In the genomic region with DNA sequence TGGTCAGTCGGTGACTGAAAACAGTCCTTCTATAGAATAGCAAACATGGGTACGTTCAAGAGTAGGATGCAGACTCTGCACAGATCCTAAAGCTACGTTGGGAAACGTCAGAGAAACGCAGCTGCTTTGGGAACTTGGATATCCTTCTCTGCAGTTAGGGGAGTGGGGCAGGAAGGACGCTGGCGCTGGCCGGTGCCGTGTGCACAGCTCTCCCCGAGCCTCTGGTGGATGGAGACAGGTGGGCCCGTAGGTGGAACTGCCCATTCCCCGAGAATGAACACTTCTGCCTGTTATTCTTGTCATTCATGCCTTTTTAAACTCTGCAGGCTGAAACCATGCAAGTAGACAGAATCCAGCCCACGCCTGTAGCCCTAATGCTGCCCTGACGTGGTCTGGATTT, we compare ENCODE assay signal across 15 cellular contexts.
DNase-seq lines count a peak whose midpoint lies in the region; ATAC-seq and TF ChIP-seq lines count a peak whose summit lies in the region.
"Had no signal": no experiment of that assay in that cellular context is flagged by ENCODE, and none has a peak within 500 bp of the region (broad histone marks: within the 10 kb centered on the region; RNA-seq: fewer than 3 reads in every experiment).

No MANE protein-coding gene starts in this region.

- no peak for TF ChIP-seq CTCF in lower lobe of right lung (IDR thresholded peaks at IDR 0.05)
- TF ChIP-seq CTCF in suprapubic skin (IDR thresholded peaks at IDR 0.05) = no peak
- TF ChIP-seq CTCF in GM10248 (IDR thresholded peaks at IDR 0.05; ENCODE audit: control extremely low read depth, extremely low read depth, low read depth, missing control alignments) = no peak

- peak overlapping the region; percentile 78 for H3K27ac Mint-ChIP-seq in dendritic cell treated with granulocyte-macrophage colony-stimulating factor and Interleukin-4, amounts not matched to agents 40 ng/mL and 50 ng/mL, for 4 days
- H3K27ac Mint-ChIP-seq: activated CD8-positive, alpha-beta T cell treated with anti-CD3 and anti-CD28 coated beads for 36 hours had no signal

- H3K27me3 Mint-ChIP-seq in dendritic cell treated with granulocyte-macrophage colony-stimulating factor and Interleukin-4, amounts not matched to agents 40 ng/mL and 50 ng/mL, for 4 days = peaks cover 31% of the 10 kb centered on the region

- DNase-seq in H7 (peak; percentile 53), lower lobe of right lung (no peak), suprapubic skin (ENCODE audit: low spot score in 2 of 2) (no peak), GM10248 (ENCODE audit: extremely low spot score) (no peak), activated gamma-delta T cell treated with Interleukin-2 at 50 U/mL for 16 hours (no peak), epidermal melanocyte (ENCODE audit: insufficient read length, low spot score) (no peak)
- DNase-seq: activated naive CD4-positive, alpha-beta T cell treated with anti-CD3 and anti-CD28 coated beads, Interleukin-2, amount 50 U/mL, for 16 hours; NCI-H2171; OCI-M1 had no signal

- POLR2A ChIA-PET in GM10248 (lab: Yijun Ruan, JAX) = no interaction called here

- CTCF ChIA-PET in GM10248 (lab: Yijun Ruan, JAX) = no interaction called here

- peak overlapping the region; percentile 79 for H3K4me3 Mint-ChIP-seq in dendritic cell treated with granulocyte-macrophage colony-stimulating factor and Interleukin-4, amounts not matched to agents 40 ng/mL and 50 ng/mL, for 4 days
- H3K4me3 Mint-ChIP-seq: activated CD8-positive, alpha-beta T cell treated with anti-CD3 and anti-CD28 coated beads for 36 hours had no signal

- H3K27ac ChIP-seq in lower lobe of right lung (peak overlapping the region; percentile 46), suprapubic skin (no peak overlapping the region)

- no peaks in the 10 kb centered on the region for H3K36me3 ChIP-seq in H7 (replicated peaks; ENCODE audit: control insufficient read depth, insufficient read depth, low read length)
- no peaks in the 10 kb centered on the region for H3K36me3 ChIP-seq in lower lobe of right lung
- H3K36me3 ChIP-seq in suprapubic skin = no peaks in the 10 kb centered on the region
- H3K36me3 ChIP-seq: thyroid gland had no signal

- H3K4me3 ChIP-seq in H7 (ENCODE audit: insufficient read depth, low read depth, low read length) (no peak overlapping the region), lower lobe of right lung (no peak overlapping the region), suprapubic skin (peak overlapping the region; percentile 8)
- H3K4me3 ChIP-seq: lung, thyroid gland had no signal

- peaks cover 56% of the 10 kb centered on the region for H3K4me1 Mint-ChIP-seq in dendritic cell treated with granulocyte-macrophage colony-stimulating factor and Interleukin-4, amounts not matched to agents 40 ng/mL and 50 ng/mL, for 4 days (ENCODE audit: low read depth)

- ATAC-seq in lower lobe of right lung (no peak), HG03039 (IDR thresholded peaks at IDR 0.05; ENCODE audit: unreplicated experiment) (no peak)
- ATAC-seq: activated CD4-positive, CD25-positive, alpha-beta regulatory T cell treated with anti-CD3 and anti-CD28 coated beads, Interleukin-2, amount 50 U/mL, for 24 hours; activated CD8-positive, alpha-beta T cell treated with anti-CD3 and anti-CD28 coated beads for 36 hours had no signal

- TF ChIP-seq EP300 in suprapubic skin (IDR thresholded peaks at IDR 0.05) = no peak

- peaks cover 26% of the 10 kb centered on the region for H3K4me1 ChIP-seq in lower lobe of right lung
- H3K4me1 ChIP-seq in suprapubic skin = peaks cover 11% of the 10 kb centered on the region

- H3K36me3 Mint-ChIP-seq in dendritic cell treated with granulocyte-macrophage colony-stimulating factor and Interleukin-4, amounts not matched to agents 40 ng/mL and 50 ng/mL, for 4 days (ENCODE audit: low read depth) = no peaks in the 10 kb centered on the region

- H3K9me3 Mint-ChIP-seq in dendritic cell treated with granulocyte-macrophage colony-stimulating factor and Interleukin-4, amounts not matched to agents 40 ng/mL and 50 ng/mL, for 4 days = no peaks in the 10 kb centered on the region
- H3K9me3 Mint-ChIP-seq: activated CD8-positive, alpha-beta T cell treated with anti-CD3 and anti-CD28 coated beads for 36 hours had no signal

- 77% methylated on average over 12 of the region's 14 CpGs for WGBS in suprapubic skin

- TF ChIP-seq POLR2A in suprapubic skin (IDR thresholded peaks at IDR 0.05) = no peak

- H3K27me3 ChIP-seq in H7 (ENCODE audit: control insufficient read depth, insufficient read depth, low read length) (no peaks in the 10 kb centered on the region; the same call in 1 of the 2 replicates), lower lobe of right lung (ENCODE audit: low read depth) (no peaks in the 10 kb centered on the region), suprapubic skin (peaks cover 4% of the 10 kb centered on the region)
- H3K27me3 ChIP-seq: thyroid gland had no signal

- intact Hi-C loops in dendritic cell treated with granulocyte-macrophage colony-stimulating factor and Interleukin-4, amounts not matched to agents 40 ng/mL and 50 ng/mL, for 4 days (cut with micrococcal nuclease) = no loop called here
- intact Hi-C loops in lower lobe of right lung (cut with DNase I) = no loop called here

- H3K9me3 ChIP-seq in lower lobe of right lung = no peaks in the 10 kb centered on the region
- no peaks in the 10 kb centered on the region for H3K9me3 ChIP-seq in suprapubic skin
- H3K9me3 ChIP-seq: thyroid gland had no signal
